In the genomic region with DNA sequence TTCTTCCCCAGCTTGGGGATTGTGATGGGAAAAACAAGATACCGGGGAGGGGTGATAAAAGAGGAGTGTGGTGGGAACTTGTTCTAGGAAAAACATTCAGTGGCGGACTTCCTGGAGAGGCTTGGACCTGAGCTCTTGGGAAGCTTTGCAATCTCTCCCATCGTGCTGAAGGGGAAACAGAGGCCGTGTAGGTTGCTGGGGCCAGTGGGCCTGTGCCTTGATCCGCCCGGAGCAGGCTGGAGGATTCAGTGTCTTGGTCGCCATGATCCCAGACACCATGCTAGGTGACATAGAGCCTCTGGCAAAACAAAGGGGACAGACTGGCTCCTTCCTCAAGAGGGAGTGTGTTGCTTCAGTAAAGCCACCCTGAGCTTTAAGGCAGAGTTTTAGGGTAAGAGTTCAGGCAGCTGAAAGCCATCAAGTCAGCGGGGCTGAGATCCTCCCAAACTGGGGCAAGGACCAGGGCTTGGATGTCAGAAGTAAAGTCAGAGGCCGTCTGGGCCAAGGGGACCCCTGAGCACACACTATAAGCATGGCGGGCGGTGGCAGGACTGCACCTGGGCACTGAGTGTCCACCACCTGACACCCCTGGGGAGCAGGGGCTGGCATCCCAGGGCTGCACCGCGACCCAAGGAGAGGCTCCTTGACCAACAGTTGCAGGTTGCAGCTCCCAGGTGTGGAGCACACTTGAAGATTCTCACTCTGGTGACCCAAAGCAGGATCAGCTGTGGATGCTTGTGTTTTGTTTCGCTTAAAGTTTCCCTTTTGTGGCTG, we compare ENCODE assay signal across 16 cellular contexts.
"Had no signal": no experiment of that assay in that cellular context is flagged by ENCODE, and none has a peak within 500 bp of the region (broad histone marks: within the 10 kb centered on the region; RNA-seq: fewer than 3 reads in every experiment).

No MANE protein-coding gene starts in this region.

- H3K36me3 Mint-ChIP-seq: activated naive CD8-positive, alpha-beta T cell; natural killer cell treated with Interleukin-12 subunit alpha and Interleukin-12 subunit beta and Interleukin-15 and Interleukin-18, amount 100 ng/mL, for 72 hours had no signal

- H3K27me3 ChIP-seq: colonic mucosa had no signal

- H3K36me3 ChIP-seq: colonic mucosa, prostate gland had no signal

- H3K27me3 Mint-ChIP-seq: activated naive CD8-positive, alpha-beta T cell had no signal

- H3K27ac ChIP-seq: colonic mucosa, prostate gland had no signal

- ATAC-seq: stimulated activated naive CD8-positive, alpha-beta T cell treated with anti-CD3 and anti-CD28 coated beads, Interleukin-15, amount 100 ng/mL, for 72 hours; T-helper 17 cell had no signal

- H3K4me1 ChIP-seq: colonic mucosa, prostate gland had no signal

- H3K9me3 Mint-ChIP-seq: activated B cell treated with CpG ODN at 0.5 μM for 24 hours; activated CD4-positive, alpha-beta T cell treated with anti-CD3 and anti-CD28 coated beads, Interleukin-2, amount 10 ng/mL, durations not matched to agents 7 days and 5 days; natural killer cell treated with Interleukin-12 subunit alpha and Interleukin-12 subunit beta and Interleukin-15 and Interleukin-18, amount 100 ng/mL, for 72 hours had no signal

- H3K4me3 ChIP-seq: colonic mucosa, prostate gland had no signal

- H3K27ac Mint-ChIP-seq: activated B cell treated with CpG ODN at 0.5 μM for 24 hours; activated CD4-positive, alpha-beta T cell treated with anti-CD3 and anti-CD28 coated beads, Interleukin-2, amount 10 ng/mL, durations not matched to agents 7 days and 5 days; activated naive CD8-positive, alpha-beta T cell; natural killer cell treated with Interleukin-12 subunit alpha and Interleukin-12 subunit beta and Interleukin-15 and Interleukin-18, amount 100 ng/mL, for 72 hours; T-helper 17 cell had no signal

- H3K4me3 Mint-ChIP-seq: activated B cell treated with CpG ODN at 0.5 μM for 24 hours; activated CD4-positive, alpha-beta T cell treated with anti-CD3 and anti-CD28 coated beads, Interleukin-2, amount 10 ng/mL, durations not matched to agents 7 days and 5 days; activated naive CD8-positive, alpha-beta T cell; natural killer cell treated with Interleukin-12 subunit alpha and Interleukin-12 subunit beta and Interleukin-15 and Interleukin-18, amount 100 ng/mL, for 72 hours; stimulated activated naive CD8-positive, alpha-beta T cell treated with anti-CD3 and anti-CD28 coated beads, Interleukin-15, amount 100 ng/mL, for 72 hours; T-helper 17 cell had no signal

- H3K4me1 Mint-ChIP-seq: activated B cell treated with CpG ODN at 0.5 μM for 24 hours had no signal

- DNase-seq: activated B cell treated with CpG ODN at 0.5 μM for 24 hours; activated CD4-positive, alpha-beta T cell treated with anti-CD3 and anti-CD28 coated beads, Interleukin-2, amount 10 ng/mL, durations not matched to agents 7 days and 5 days; activated gamma-delta T cell treated with Interleukin-2 at 50 U/mL for 16 hours; activated T-cell treated with anti-CD3 and anti-CD28 coated beads, Interleukin-2, amount 50 U/mL, for 48 hours; amniotic stem cell; caudate nucleus; colonic mucosa; foreskin fibroblast; glutamatergic neuron; mesendoderm; nucleus accumbens; T-helper 17 cell had no signal

- H3K9me3 ChIP-seq: colonic mucosa, prostate gland had no signal
